Comparison of ENCODE assay signal across 12 cellular contexts in genomic region chr5:116763987-116764866, GRCh38.
A peak's percentile ranks its signal among the peaks of the same experiment; 100 is the strongest.
DNase-seq lines count a peak whose midpoint lies in the region; ATAC-seq, FAIRE-seq and TF ChIP-seq lines count a peak whose summit lies in the region.
"Had no signal": no experiment of that assay in that cellular context is flagged by ENCODE, and none has a peak within 500 bp of the region (broad histone marks: within the 10 kb centered on the region; RNA-seq: fewer than 3 reads in every experiment).

No MANE protein-coding gene starts in this region.

- H3K9me3 Mint-ChIP-seq in endothelial cell (ENCODE audit: unreplicated experiment): no peaks in the 10 kb centered on the region
- peaks cover 2% of the 10 kb centered on the region for H3K9me3 Mint-ChIP-seq in glutamatergic neuron (ENCODE audit: unreplicated experiment)
- H3K9me3 Mint-ChIP-seq: activated CD4-positive, alpha-beta T cell treated with anti-CD3 and anti-CD28 coated beads, Interleukin-2, amount 10 ng/mL, durations not matched to agents 24 days and 14 days had no signal

- H3K36me3 Mint-ChIP-seq in endothelial cell (ENCODE audit: low read depth, unreplicated experiment) (no peaks in the 10 kb centered on the region), glutamatergic neuron (ENCODE audit: unreplicated experiment) (no peaks in the 10 kb centered on the region)

- WGBS in pancreas, 2 donors: 86 to 87% methylated on average over 19 of the region's 19 CpGs

- no peak for TF ChIP-seq CTCF in endothelial cell (IDR thresholded peaks at IDR 0.05; ENCODE audit: unreplicated experiment)
- TF ChIP-seq CTCF in glutamatergic neuron (IDR thresholded peaks at IDR 0.05; ENCODE audit: partially characterized antibody, unreplicated experiment): no peak
- TF ChIP-seq CTCF in pancreas (IDR thresholded peaks at IDR 0.05): no peak

- H3K27me3 Mint-ChIP-seq in endothelial cell (ENCODE audit: unreplicated experiment) (no peaks in the 10 kb centered on the region), glutamatergic neuron (ENCODE audit: unreplicated experiment) (no peaks in the 10 kb centered on the region)
- H3K27me3 Mint-ChIP-seq: activated CD4-positive, alpha-beta T cell treated with anti-CD3 and anti-CD28 coated beads, Interleukin-2, amount 10 ng/mL, durations not matched to agents 24 days and 14 days had no signal

- no peaks in the 10 kb centered on the region for H3K27me3 ChIP-seq in pancreas
- H3K27me3 ChIP-seq: cardiac muscle cell had no signal

- H3K9me3 ChIP-seq in pancreas: no peaks in the 10 kb centered on the region

- H3K4me3 Mint-ChIP-seq in endothelial cell (ENCODE audit: unreplicated experiment) (no peak overlapping the region), glutamatergic neuron (ENCODE audit: unreplicated experiment) (no peak overlapping the region)
- H3K4me3 Mint-ChIP-seq: activated CD4-positive, alpha-beta T cell treated with anti-CD3 and anti-CD28 coated beads, Interleukin-2, amount 10 ng/mL, durations not matched to agents 24 days and 14 days had no signal

- H3K4me1 Mint-ChIP-seq in endothelial cell (ENCODE audit: unreplicated experiment) (peaks cover 14% of the 10 kb centered on the region), glutamatergic neuron (ENCODE audit: low read depth, unreplicated experiment) (peaks cover 1% of the 10 kb centered on the region)
- H3K4me1 Mint-ChIP-seq: activated CD4-positive, alpha-beta T cell treated with anti-CD3 and anti-CD28 coated beads, Interleukin-2, amount 10 ng/mL, durations not matched to agents 24 days and 14 days had no signal

- no peak overlapping the region for H3K4me3 ChIP-seq in pancreas
- H3K4me3 ChIP-seq: cardiac muscle cell had no signal

- FAIRE-seq in pancreas (lab: Jason Lieb, UNC): no peak

- H3K27ac Mint-ChIP-seq in endothelial cell (ENCODE audit: unreplicated experiment) (peak overlapping the region; percentile 4), glutamatergic neuron (ENCODE audit: unreplicated experiment) (no peak overlapping the region)
- H3K27ac Mint-ChIP-seq: activated CD4-positive, alpha-beta T cell treated with anti-CD3 and anti-CD28 coated beads, Interleukin-2, amount 10 ng/mL, durations not matched to agents 24 days and 14 days had no signal

- no peak overlapping the region for H3K27ac ChIP-seq in pancreas
- H3K27ac ChIP-seq: cardiac muscle cell had no signal

- DNase-seq in endothelial cell (ENCODE audit: low spot score) (no peak), GM03348 (ENCODE audit: low spot score) (no peak), glutamatergic neuron (no peak), GF-D8 (lab: John Stamatoyannopoulos, UW) (no peak), pancreas (no peak)
- DNase-seq: activated CD4-positive, alpha-beta T cell treated with anti-CD3 and anti-CD28 coated beads, Interleukin-2, amount 10 ng/mL, durations not matched to agents 24 days and 14 days; NCI-H82; occipital lobe had no signal

- no peaks in the 10 kb centered on the region for H3K36me3 ChIP-seq in pancreas
- H3K36me3 ChIP-seq: cardiac muscle cell had no signal

- peak; percentile 79 for ATAC-seq in GM18511 (IDR thresholded peaks at IDR 0.05; ENCODE audit: unreplicated experiment)
- ATAC-seq in GM21515 (IDR thresholded peaks at IDR 0.05; ENCODE audit: unreplicated experiment): peak; percentile 68
- peak; percentile 60 for ATAC-seq in HG03175 (IDR thresholded peaks at IDR 0.05; ENCODE audit: unreplicated experiment)
- ATAC-seq in pancreas: no peak

- peaks cover 0 to 8% (median 0%) of the 10 kb centered on the region in 3 donors for H3K4me1 ChIP-seq in pancreas

- intact Hi-C loops in pancreas (cut with DNase I): no loop called here

Comparison
In these comparisons a context has a peak if more than half of its experiments do, and no peak if none do; other contexts are left out.
1. ATAC-seq: peak in GM18511 (single experiment), GM21515 (single experiment) and HG03175 (single experiment); none in pancreas (0 of 4).